In genomic region chrX:101595739-101596419, GRCh38 we compare ENCODE assay signal across 1 cellular context.
TF ChIP-seq lines count a peak whose summit lies in the region.

No MANE protein-coding gene starts in this region.

TF ChIP-seq in GM12878, 131 proteins besides CTCF, POLR2A, EP300 and RAD21 (continued from another document):
- TF ChIP-seq GABPA (IDR thresholded peaks at IDR 0.05; ENCODE audit: low read depth) (no peak), E2F8 (IDR thresholded peaks at IDR 0.05; ENCODE audit: low read depth, partially characterized antibody) (no peak), EZH2 (IDR thresholded peaks at IDR 0.05; ENCODE audit: borderline replicate concordance, control insufficient read depth, low read depth, low read length) (no peak), ZNF24 (IDR thresholded peaks at IDR 0.05) (no peak), POLR2AphosphoS5 (IDR thresholded peaks at IDR 0.05; ENCODE audit: low read length) (no peak), RUNX3 (IDR thresholded peaks at IDR 0.05; ENCODE audit: low read length) (peak; percentile 25; the same call in 1 of the 2 replicates), MTA2 (IDR thresholded peaks at IDR 0.05; ENCODE audit: low read depth) (peak; percentile 68; the same call in 1 of the 2 replicates), SPI1 (IDR thresholded peaks at IDR 0.05; ENCODE audit: borderline replicate concordance, insufficient read depth, low read depth, low read length) (peak; percentile 60; the same call in 1 of the 2 replicates), PML (IDR thresholded peaks at IDR 0.05; ENCODE audit: low read length) (no peak), ZNF592 (IDR thresholded peaks at IDR 0.05) (no peak), NRF1 (conservative IDR thresholded peaks at IDR 0.05; ENCODE audit: low read depth, low read length) (no peak), YBX1 (IDR thresholded peaks at IDR 0.05) (no peak), DPF2 (IDR thresholded peaks at IDR 0.05) (peak; percentile 48; the same call in 1 of the 2 replicates), PAX5 (IDR thresholded peaks at IDR 0.05; ENCODE audit: borderline replicate concordance, low read depth, low read length) (peak; percentile 60; the same call in 1 of the 2 replicates), EED (IDR thresholded peaks at IDR 0.05; ENCODE audit: low read depth) (no peak), MEF2B (IDR thresholded peaks at IDR 0.05; ENCODE audit: partially characterized antibody, poor library complexity, severe bottlenecking) (peak; percentile 49), RB1 (IDR thresholded peaks at IDR 0.05; ENCODE audit: borderline replicate concordance) (no peak), STAT1 (conservative IDR thresholded peaks at IDR 0.05) (no peak), RELA (IDR thresholded peaks at IDR 0.05; ENCODE audit: borderline replicate concordance, partially characterized antibody) (no peak), NR2F1 (conservative IDR thresholded peaks at IDR 0.05) (peak; percentile 51; the same call in 1 of the 2 replicates), BHLHE40 (IDR thresholded peaks at IDR 0.05; ENCODE audit: borderline replicate concordance in 1 of 2, low read depth in 2 of 2, low read length in 1 of 2) (peak in 1 of 2 experiments; percentile 82; a peak in 2 of 4 replicates), SMC3 (IDR thresholded peaks at IDR 0.05; ENCODE audit: borderline replicate concordance, low read length) (peak; percentile 72; the same call in 1 of the 2 replicates), IKZF2 (IDR thresholded peaks at IDR 0.05) (peak; percentile 54 to 62; a peak in 2 of 4 replicates), CHD1 (IDR thresholded peaks at IDR 0.05; ENCODE audit: low read depth, low read length) (no peak), IRF5 (IDR thresholded peaks at IDR 0.05; ENCODE audit: borderline replicate concordance) (no peak), IKZF1 (conservative IDR thresholded peaks at IDR 0.05) (peak; percentile 64), RAD51 (IDR thresholded peaks at IDR 0.05) (peak; percentile 18; the same call in 1 of the 2 replicates)
- TF ChIP-seq, protein P1, sequence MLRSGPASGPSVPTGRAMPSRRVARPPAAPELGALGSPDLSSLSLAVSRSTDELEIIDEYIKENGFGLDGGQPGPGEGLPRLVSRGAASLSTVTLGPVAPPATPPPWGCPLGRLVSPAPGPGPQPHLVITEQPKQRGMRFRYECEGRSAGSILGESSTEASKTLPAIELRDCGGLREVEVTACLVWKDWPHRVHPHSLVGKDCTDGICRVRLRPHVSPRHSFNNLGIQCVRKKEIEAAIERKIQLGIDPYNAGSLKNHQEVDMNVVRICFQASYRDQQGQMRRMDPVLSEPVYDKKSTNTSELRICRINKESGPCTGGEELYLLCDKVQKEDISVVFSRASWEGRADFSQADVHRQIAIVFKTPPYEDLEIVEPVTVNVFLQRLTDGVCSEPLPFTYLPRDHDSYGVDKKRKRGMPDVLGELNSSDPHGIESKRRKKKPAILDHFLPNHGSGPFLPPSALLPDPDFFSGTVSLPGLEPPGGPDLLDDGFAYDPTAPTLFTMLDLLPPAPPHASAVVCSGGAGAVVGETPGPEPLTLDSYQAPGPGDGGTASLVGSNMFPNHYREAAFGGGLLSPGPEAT (IDR thresholded peaks at IDR 0.05; ENCODE audit: low read depth) = peak; percentile 13; the same call in 1 of the 2 replicates
- TF ChIP-seq, protein P2, sequence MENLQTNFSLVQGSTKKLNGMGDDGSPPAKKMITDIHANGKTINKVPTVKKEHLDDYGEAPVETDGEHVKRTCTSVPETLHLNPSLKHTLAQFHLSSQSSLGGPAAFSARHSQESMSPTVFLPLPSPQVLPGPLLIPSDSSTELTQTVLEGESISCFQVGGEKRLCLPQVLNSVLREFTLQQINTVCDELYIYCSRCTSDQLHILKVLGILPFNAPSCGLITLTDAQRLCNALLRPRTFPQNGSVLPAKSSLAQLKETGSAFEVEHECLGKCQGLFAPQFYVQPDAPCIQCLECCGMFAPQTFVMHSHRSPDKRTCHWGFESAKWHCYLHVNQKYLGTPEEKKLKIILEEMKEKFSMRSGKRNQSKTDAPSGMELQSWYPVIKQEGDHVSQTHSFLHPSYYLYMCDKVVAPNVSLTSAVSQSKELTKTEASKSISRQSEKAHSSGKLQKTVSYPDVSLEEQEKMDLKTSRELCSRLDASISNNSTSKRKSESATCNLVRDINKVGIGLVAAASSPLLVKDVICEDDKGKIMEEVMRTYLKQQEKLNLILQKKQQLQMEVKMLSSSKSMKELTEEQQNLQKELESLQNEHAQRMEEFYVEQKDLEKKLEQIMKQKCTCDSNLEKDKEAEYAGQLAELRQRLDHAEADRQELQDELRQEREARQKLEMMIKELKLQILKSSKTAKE (IDR thresholded peaks at IDR 0.05; ENCODE audit: low read depth, poor library complexity, severe bottlenecking) = peak; percentile 26
- TF ChIP-seq, protein P3, sequence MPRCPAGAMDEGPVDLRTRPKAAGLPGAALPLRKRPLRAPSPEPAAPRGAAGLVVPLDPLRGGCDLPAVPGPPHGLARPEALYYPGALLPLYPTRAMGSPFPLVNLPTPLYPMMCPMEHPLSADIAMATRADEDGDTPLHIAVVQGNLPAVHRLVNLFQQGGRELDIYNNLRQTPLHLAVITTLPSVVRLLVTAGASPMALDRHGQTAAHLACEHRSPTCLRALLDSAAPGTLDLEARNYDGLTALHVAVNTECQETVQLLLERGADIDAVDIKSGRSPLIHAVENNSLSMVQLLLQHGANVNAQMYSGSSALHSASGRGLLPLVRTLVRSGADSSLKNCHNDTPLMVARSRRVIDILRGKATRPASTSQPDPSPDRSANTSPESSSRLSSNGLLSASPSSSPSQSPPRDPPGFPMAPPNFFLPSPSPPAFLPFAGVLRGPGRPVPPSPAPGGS (IDR thresholded peaks at IDR 0.05; ENCODE audit: borderline replicate concordance, insufficient read depth, low read depth, low read length, poor library complexity, severe bottlenecking) = no peak
- TF ChIP-seq, protein P4, sequence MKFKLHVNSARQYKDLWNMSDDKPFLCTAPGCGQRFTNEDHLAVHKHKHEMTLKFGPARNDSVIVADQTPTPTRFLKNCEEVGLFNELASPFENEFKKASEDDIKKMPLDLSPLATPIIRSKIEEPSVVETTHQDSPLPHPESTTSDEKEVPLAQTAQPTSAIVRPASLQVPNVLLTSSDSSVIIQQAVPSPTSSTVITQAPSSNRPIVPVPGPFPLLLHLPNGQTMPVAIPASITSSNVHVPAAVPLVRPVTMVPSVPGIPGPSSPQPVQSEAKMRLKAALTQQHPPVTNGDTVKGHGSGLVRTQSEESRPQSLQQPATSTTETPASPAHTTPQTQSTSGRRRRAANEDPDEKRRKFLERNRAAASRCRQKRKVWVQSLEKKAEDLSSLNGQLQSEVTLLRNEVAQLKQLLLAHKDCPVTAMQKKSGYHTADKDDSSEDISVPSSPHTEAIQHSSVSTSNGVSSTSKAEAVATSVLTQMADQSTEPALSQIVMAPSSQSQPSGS (IDR thresholded peaks at IDR 0.05; ENCODE audit: low read length) = no peak
